In genomic region chr11:126415669-126416420, GRCh38 we compare ENCODE assay signal across 8 cellular contexts.
DNase-seq lines count a peak whose midpoint lies in the region; ATAC-seq and TF ChIP-seq lines count a peak whose summit lies in the region.

No MANE protein-coding gene starts in this region.

- no peaks in the 10 kb centered on the region for H4K20me1 ChIP-seq in GM23248 (ENCODE audit: insufficient read depth)

- no peak for ATAC-seq in left colon
- no peak for ATAC-seq in HG03025 (IDR thresholded peaks at IDR 0.05; ENCODE audit: low FRiP score, unreplicated experiment)

- 0 out of 2 replicates have a peak, but pooled peaks cover 5% of the 10 kb centered on the region for H3F3A ChIP-seq in GM23248 (ENCODE audit: insufficient read depth)

- H3K4me2 ChIP-seq in GM23248 (ENCODE audit: unreplicated experiment), result peak overlapping the region; percentile 77

- H2AFZ ChIP-seq in GM23248, result peak overlapping the region; percentile 80

- no peak for TF ChIP-seq CTCF in brain microvascular endothelial cell (IDR thresholded peaks at IDR 0.05; ENCODE audit: low read depth, low read length, missing control alignments)

- intact Hi-C loops in left colon (cut with DNase I, micrococcal nuclease), result no loop called here

- H3K79me2 ChIP-seq in GM23248 (ENCODE audit: insufficient read depth), result 0 out of 2 replicates have a peak, but pooled peaks cover 4% of the 10 kb centered on the region

- H3K9me3 ChIP-seq in GM23248 (ENCODE audit: low read depth) (no peaks in the 10 kb centered on the region), skeletal muscle tissue (ENCODE audit: control insufficient read depth in 3 of 3, low read length in 3 of 3) (no peaks in the 10 kb centered on the region)

- H3K27me3 ChIP-seq in GM23248 (replicated peaks; ENCODE audit: insufficient read depth) (no peaks in the 10 kb centered on the region), brain microvascular endothelial cell (replicated peaks) (no peaks in the 10 kb centered on the region), skeletal muscle tissue (ENCODE audit: control insufficient read depth in 3 of 3, insufficient read depth in 3 of 3, low read length in 3 of 3) (no peaks in the 10 kb centered on the region)

- in situ Hi-C loops in GM23248 (cut with MboI), result no loop called here
- in situ Hi-C loops in brain microvascular endothelial cell (cut with HindIII; ENCODE audit: low pct_ligation_motif_present, low sequenced_read_pairs), result no loop called here

- H3K9ac ChIP-seq in GM23248 (peak overlapping the region; percentile 81), skeletal muscle tissue (ENCODE audit: low read depth in 1 of 3, low read length in 3 of 3) (peak overlapping the region; percentile 67 to 78 (median 71))

- H3K27ac ChIP-seq in GM23248 (0 out of 2 replicates have a peak overlapping the region, but pooled peaks have one; percentile 18), brain microvascular endothelial cell (peak overlapping the region; percentile 22), skeletal muscle tissue (ENCODE audit: low read depth, low read length) (peak overlapping the region; percentile 73)

- H3K36me3 ChIP-seq in GM23248 (ENCODE audit: low read depth), result no peaks in the 10 kb centered on the region; the same call in 1 of the 2 replicates
- peaks cover 3% of the 10 kb centered on the region for H3K36me3 ChIP-seq in brain microvascular endothelial cell (replicated peaks)
- peaks cover 0 to 6% (median 2%) of the 10 kb centered on the region in 3 donors for H3K36me3 ChIP-seq in skeletal muscle tissue (ENCODE audit: control insufficient read depth in 3 of 3, insufficient read depth in 3 of 3, low read length in 3 of 3)

- H3K4me1 ChIP-seq in GM23248 (ENCODE audit: insufficient read depth) (peaks cover 19% of the 10 kb centered on the region), skeletal muscle tissue (ENCODE audit: control insufficient read depth in 3 of 3, insufficient read depth in 3 of 3, low read length in 3 of 3) (peaks cover 30 to 38% (median 30%) of the 10 kb centered on the region in 3 donors)

- DNase-seq in GM23248 (no peak), brain microvascular endothelial cell (no peak), left colon (peak; percentile 56 to 66), RKO (ENCODE audit: low spot score) (no peak), COLO829 (ENCODE audit: low spot score) (no peak), NCI-H2227 treated with DMSO at 0.1 percent for 48 hours (lab: John Stamatoyannopoulos, UW) (no peak)

- H3K4me3 ChIP-seq in GM23248 (peak overlapping the region; percentile 66), brain microvascular endothelial cell (ENCODE audit: low read depth, low read length) (peak overlapping the region; percentile 53), skeletal muscle tissue (ENCODE audit: low read length in 3 of 3) (peak overlapping the region; percentile 64 to 68 (median 66))

- 42 to 43% methylated on average over 19 of the region's 19 CpGs for WGBS in GM23248 (ENCODE audit: low coverage in 1 of 2, low lambda C conversion rate in 2 of 2, missing lambda C conversion rate in 2 of 2), 2 experiments

- no peaks in the 10 kb centered on the region for H3K9me2 ChIP-seq in GM23248 (ENCODE audit: insufficient read depth)

Comparison
In these comparisons a context has a peak if more than half of its experiments do, and no peak if none do; other contexts are left out.
1. DNase-seq: peak in left colon (2 of 2); none in GM23248 (single experiment), brain microvascular endothelial cell (single experiment), RKO (single experiment), COLO829 (single experiment) and NCI-H2227 treated with DMSO at 0.1 percent for 48 hours (single experiment).
2. H3K27ac ChIP-seq: peak in every context shown above with its lines; median percentile 73 in skeletal muscle tissue; 22 in brain microvascular endothelial cell; 18 in GM23248.
3. Peak in every context shown above with its lines, with median percentiles within 50 percentile points of each other: H3K4me3 ChIP-seq.